Comparison of ENCODE assay signal across 18 cellular contexts in genomic region chr2:9967053-9967775, GRCh38. TPM values are rescaled to one million over a fixed set of nuclear protein-coding genes. Genes with fewer than 3 reads are reported as not detected.
A peak's percentile ranks its signal among the peaks of the same experiment; 100 is the strongest.
DNase-seq lines count a peak whose midpoint lies in the region; ATAC-seq and TF ChIP-seq lines count a peak whose summit lies in the region.
"Had no signal": no experiment of that assay in that cellular context is flagged by ENCODE, and none has a peak within 500 bp of the region (broad histone marks: within the 10 kb centered on the region; RNA-seq: fewer than 3 reads in every experiment).

No MANE protein-coding gene starts in this region.

- peaks cover 18% of the 10 kb centered on the region for H3K36me3 ChIP-seq in OCI-LY1 (ENCODE audit: insufficient read depth, low read length)
- H3K36me3 ChIP-seq: BLaER1 treated with 17β-estradiol and CSF1 and Interleukin-3, amounts not matched to agents 10 nM and 100 nM had no signal

- H3K4me1 ChIP-seq in OCI-LY1 (ENCODE audit: insufficient read depth, low read length, severe bottlenecking): peaks cover 30% of the 10 kb centered on the region
- H3K4me1 ChIP-seq: right lobe of liver had no signal

- in situ Hi-C loops in GM13976 (cut with MboI; ENCODE audit: low sequenced_read_pairs, unreplicated experiment): no loop called here

- no peaks in the 10 kb centered on the region for H3K9me2 ChIP-seq in OCI-LY1 (ENCODE audit: low read depth, low read length)

- H3K27ac ChIP-seq in OCI-LY1 (ENCODE audit: low read depth, low read length, poor library complexity, severe bottlenecking): peak overlapping the region; percentile 79
- H3K27ac ChIP-seq: BLaER1 treated with 17β-estradiol and CSF1 and Interleukin-3, amounts not matched to agents 10 nM and 100 nM; right lobe of liver had no signal

- no peaks in the 10 kb centered on the region for H3K79me2 ChIP-seq in OCI-LY1 (ENCODE audit: insufficient read depth, low read length)

- peak; percentile 34 for DNase-seq in GM13976 (ENCODE audit: low spot score)
- no peak for DNase-seq in mesothelial cell of epicardium (ENCODE audit: low spot score in 2 of 2, unreplicated experiment in 2 of 2)
- no peak for DNase-seq in stimulated activated CD4-positive, alpha-beta T cell treated with anti-CD3 and anti-CD28 coated beads, Interleukin-4, amount 100 ng/mL, for 24 hours
- DNase-seq in epidermal melanocyte (ENCODE audit: insufficient read length, low spot score): no peak
- no peak for DNase-seq in activated CD4-positive, CD25-positive, alpha-beta regulatory T cell treated with anti-CD3 and anti-CD28 coated beads, Interleukin-2, amount 50 U/mL, for 72 hours
- DNase-seq: activated naive CD4-positive, alpha-beta T cell treated with anti-CD3 and anti-CD28 coated beads for 36 hours; DND-41; head of caudate nucleus; left cardiac atrium; naive thymus-derived CD8-positive, alpha-beta T cell; NCI-H2227 treated with DMSO at 0.1 percent for 48 hours; right lobe of liver; stimulated activated CD4-positive, alpha-beta T cell treated with anti-CD3 and anti-CD28 coated beads, Interleukin-4, amount 100 ng/mL, for 4 hours; stimulated activated naive CD8-positive, alpha-beta T cell treated with anti-CD3 and anti-CD28 coated beads, Interleukin-15, Interleukin-2, amounts not matched to agents 100 U/mL and 50 U/mL, for 24 hours had no signal

- H3K27me3 ChIP-seq in OCI-LY1 (ENCODE audit: insufficient read depth, low read length): no peaks in the 10 kb centered on the region
- H3K27me3 ChIP-seq: BLaER1 treated with 17β-estradiol and CSF1 and Interleukin-3, amounts not matched to agents 10 nM and 100 nM; right lobe of liver had no signal

- no peaks in the 10 kb centered on the region for H3K27me3 Mint-ChIP-seq in mesothelial cell of epicardium (ENCODE audit: low read depth)

- H3K9me3 Mint-ChIP-seq in mesothelial cell of epicardium: no peaks in the 10 kb centered on the region
- H3K9me3 Mint-ChIP-seq: activated naive CD4-positive, alpha-beta T cell treated with anti-CD3 and anti-CD28 coated beads for 36 hours; naive thymus-derived CD8-positive, alpha-beta T cell had no signal

- H3K4me1 Mint-ChIP-seq in mesothelial cell of epicardium: peaks cover 50% of the 10 kb centered on the region

- H3K36me3 Mint-ChIP-seq in mesothelial cell of epicardium: peaks cover 8% of the 10 kb centered on the region
- H3K36me3 Mint-ChIP-seq: naive thymus-derived CD8-positive, alpha-beta T cell had no signal

- no peak for TF ChIP-seq CTCF in GM13976 (IDR thresholded peaks at IDR 0.05; ENCODE audit: borderline replicate concordance, control extremely low read depth, extremely low read depth, insufficient read depth, missing control alignments)
- TF ChIP-seq CTCF in OCI-LY1 (IDR thresholded peaks at IDR 0.05; ENCODE audit: low read length): no peak
- no peak for TF ChIP-seq CTCF in mesothelial cell of epicardium (IDR thresholded peaks at IDR 0.05; ENCODE audit: unreplicated experiment)

- H3K4me3 Mint-ChIP-seq in mesothelial cell of epicardium: no peak overlapping the region
- H3K4me3 Mint-ChIP-seq: activated naive CD4-positive, alpha-beta T cell treated with anti-CD3 and anti-CD28 coated beads for 36 hours; naive thymus-derived CD8-positive, alpha-beta T cell had no signal

- H3K9me3 ChIP-seq in OCI-LY1 (ENCODE audit: low read length): no peaks in the 10 kb centered on the region
- H3K9me3 ChIP-seq: BLaER1 treated with 17β-estradiol and CSF1 and Interleukin-3, amounts not matched to agents 10 nM and 100 nM; right lobe of liver had no signal

- H2AFZ ChIP-seq in OCI-LY1 (ENCODE audit: low read length): no peak overlapping the region

- ATAC-seq in HG02870 (IDR thresholded peaks at IDR 0.05; ENCODE audit: unreplicated experiment): peak; percentile 63
- no peak for ATAC-seq in GM18873 (IDR thresholded peaks at IDR 0.05; ENCODE audit: low FRiP score, unreplicated experiment)
- ATAC-seq: left cardiac atrium; naive thymus-derived CD8-positive, alpha-beta T cell; right lobe of liver; stimulated activated naive CD8-positive, alpha-beta T cell treated with anti-CD3 and anti-CD28 coated beads, Interleukin-15, Interleukin-2, amounts not matched to agents 100 U/mL and 50 U/mL, for 24 hours had no signal

- peak overlapping the region; percentile 66 for H3K27ac Mint-ChIP-seq in mesothelial cell of epicardium
- H3K27ac Mint-ChIP-seq: activated naive CD4-positive, alpha-beta T cell treated with anti-CD3 and anti-CD28 coated beads for 36 hours had no signal

- H3K9ac ChIP-seq in OCI-LY1 (ENCODE audit: low read length): no peak overlapping the region
- H3K9ac ChIP-seq: BLaER1 treated with 17β-estradiol and CSF1 and Interleukin-3, amounts not matched to agents 10 nM and 100 nM had no signal

- peaks cover 8% of the 10 kb centered on the region; the same call in 1 of the 2 replicates for H3F3A ChIP-seq in OCI-LY1 (ENCODE audit: insufficient read depth, low read length)

- H3K4me3 ChIP-seq in OCI-LY1 (ENCODE audit: low read depth, low read length, poor library complexity, severe bottlenecking): no peak overlapping the region
- H3K4me3 ChIP-seq: BLaER1 treated with 17β-estradiol and CSF1 and Interleukin-3, amounts not matched to agents 10 nM and 100 nM; right lobe of liver had no signal

- H3K4me2 ChIP-seq in OCI-LY1 (ENCODE audit: low read length): peak overlapping the region; percentile 39

- H4K20me1 ChIP-seq in OCI-LY1 (ENCODE audit: insufficient read depth, low read length): no peaks in the 10 kb centered on the region
- H4K20me1 ChIP-seq: BLaER1 treated with 17β-estradiol and CSF1 and Interleukin-3, amounts not matched to agents 10 nM and 100 nM had no signal

RNA-seq across cellular contexts. Expression of gene GRHL1, which starts 15.7 kb away (rescaled TPM):
- total RNA-seq in mesothelial cell of epicardium: 8.2 to 10.4 TPM (median 9.7 TPM) in 3 replicates
